ENCODE assay signal across 12 cellular contexts in genomic region chr4:73668806-73669205, GRCh38. TPM values are rescaled to one million over a fixed set of nuclear protein-coding genes. Genes with fewer than 3 reads are reported as not detected.
A peak's percentile ranks its signal among the peaks of the same experiment; 100 is the strongest.
DNase-seq lines count a peak whose midpoint lies in the region; ATAC-seq and TF ChIP-seq lines count a peak whose summit lies in the region.
"Had no signal": no experiment of that assay in that cellular context is flagged by ENCODE, and none has a peak within 500 bp of the region (broad histone marks: within the 10 kb centered on the region; RNA-seq: fewer than 3 reads in every experiment).

No MANE protein-coding gene starts in this region.

- CTCF ChIA-PET in PC-9 (lab: Charles Lee), result no interaction called here

- H2AFZ ChIP-seq in osteoblast (ENCODE audit: low read length) (peak overlapping the region; percentile 11), PC-9 (no peak overlapping the region)

- H3K4me3 ChIP-seq in osteoblast (ENCODE audit: insufficient read depth, low read length) (peak overlapping the region; percentile 36), PC-9 (no peak overlapping the region)
- H3K4me3 ChIP-seq: Peyer's patch had no signal

- ATAC-seq in GM21717 (IDR thresholded peaks at IDR 0.05; ENCODE audit: unreplicated experiment), result no peak
- ATAC-seq in GM18873 (IDR thresholded peaks at IDR 0.05; ENCODE audit: low FRiP score, unreplicated experiment), result no peak
- ATAC-seq: left ventricle myocardium superior had no signal

- H3K9me3 ChIP-seq in osteoblast (ENCODE audit: low read depth, low read length), result no peaks in the 10 kb centered on the region
- H3K9me3 ChIP-seq in PC-9 (ENCODE audit: insufficient read depth, low read depth), result no peaks in the 10 kb centered on the region
- H3K9me3 ChIP-seq: neutrophil, Peyer's patch had no signal

- H3K36me3 ChIP-seq in osteoblast (ENCODE audit: insufficient read depth, low read length) (no peaks in the 10 kb centered on the region), PC-9 (ENCODE audit: low read depth) (no peaks in the 10 kb centered on the region)
- H3K36me3 ChIP-seq: neutrophil, Peyer's patch had no signal

- H4K20me1 ChIP-seq in osteoblast (ENCODE audit: insufficient read depth, low read length) (no peaks in the 10 kb centered on the region), PC-9 (ENCODE audit: insufficient read depth) (no peaks in the 10 kb centered on the region)

- BruUV-seq in PC-9 (replicated peaks; lab: Mats Ljungman, UMichigan), result no TSS peak

- TF ChIP-seq CTCF in osteoblast (IDR thresholded peaks at IDR 0.05; ENCODE audit: extremely low read depth, low read depth, low read length) (no peak), PC-9 (conservative IDR thresholded peaks at IDR 0.05) (no peak)

- intact Hi-C loops in PC-9 (cut with micrococcal nuclease; ENCODE audit: unreplicated experiment), result loop anchor here (10.0 kb wide), 1 partner anchor 366 kb away; the partner anchor contains the start of gene CXCL3

- POLR2A ChIA-PET in PC-9 (lab: Charles Lee; ENCODE audit: unreplicated experiment), result interaction anchor here (0.6 kb wide), 1 partner anchor 58 kb away, joined by 4 read pairs; no protein-coding TSS in a partner anchor

- no peaks in the 10 kb centered on the region for H3K79me2 ChIP-seq in osteoblast (ENCODE audit: insufficient read depth, low read length)
- H3K79me2 ChIP-seq in PC-9 (ENCODE audit: low read depth), result no peaks in the 10 kb centered on the region

- H3K4me1 ChIP-seq in osteoblast (ENCODE audit: insufficient read depth, low read length) (peaks cover 13% of the 10 kb centered on the region), PC-9 (replicated peaks; ENCODE audit: insufficient read depth) (no peaks in the 10 kb centered on the region)
- H3K4me1 ChIP-seq: Peyer's patch had no signal

- H3K27me3 ChIP-seq in osteoblast (ENCODE audit: insufficient read depth, low read length), result no peaks in the 10 kb centered on the region
- H3K27me3 ChIP-seq in PC-9 (ENCODE audit: insufficient read depth, low read depth), result no peaks in the 10 kb centered on the region
- H3K27me3 ChIP-seq: neutrophil, Peyer's patch had no signal

- no peaks in the 10 kb centered on the region for H3K9me2 ChIP-seq in PC-9 (ENCODE audit: insufficient read depth)

- H3K27ac ChIP-seq in osteoblast (ENCODE audit: low read depth, low read length) (no peak overlapping the region), PC-9 (no peak overlapping the region)
- H3K27ac ChIP-seq: neutrophil, Peyer's patch had no signal

- DNase-seq in EL (peak; percentile 56), NCI-H2107 (lab: John Stamatoyannopoulos, UW) (peak; percentile 13), astrocyte of the hippocampus (ENCODE audit: low read depth, low spot score) (peak; percentile 64), osteoblast (ENCODE audit: insufficient read length, low spot score, missing footprints) (peak; percentile 44), NCI-H526 treated with DMSO at 0.1 percent for 48 hours (lab: John Stamatoyannopoulos, UW) (no peak), PC-9 (no peak)
- DNase-seq: head of caudate nucleus, left ventricle myocardium superior, Peyer's patch had no signal

- H3K4me2 ChIP-seq in osteoblast (ENCODE audit: insufficient read depth, low read length), result peak overlapping the region; percentile 64
- H3K4me2 ChIP-seq in PC-9, result no peak overlapping the region

- H3F3A ChIP-seq in PC-9 (ENCODE audit: insufficient read depth, low read depth), result no peaks in the 10 kb centered on the region

RNA-seq across cellular contexts. Expression of gene RASSF6, which starts 48.6 kb away (rescaled TPM):
- total RNA-seq in osteoblast (not detected in 2 replicates), PC-9 (2021) (0.40 and 0.59 TPM in 2 replicates)
- total RNA-seq: left ventricle myocardium superior had no signal

Comparison
In these comparisons a context has a peak if more than half of its experiments do, and no peak if none do; other contexts are left out.
1. DNase-seq: peak in EL (single experiment), NCI-H2107 (single experiment), astrocyte of the hippocampus (single experiment) and osteoblast (single experiment); none in NCI-H526 treated with DMSO at 0.1 percent for 48 hours (single experiment) and PC-9 (0 of 2).